8 cellular contexts compared by ENCODE assay signal in the genomic region with DNA sequence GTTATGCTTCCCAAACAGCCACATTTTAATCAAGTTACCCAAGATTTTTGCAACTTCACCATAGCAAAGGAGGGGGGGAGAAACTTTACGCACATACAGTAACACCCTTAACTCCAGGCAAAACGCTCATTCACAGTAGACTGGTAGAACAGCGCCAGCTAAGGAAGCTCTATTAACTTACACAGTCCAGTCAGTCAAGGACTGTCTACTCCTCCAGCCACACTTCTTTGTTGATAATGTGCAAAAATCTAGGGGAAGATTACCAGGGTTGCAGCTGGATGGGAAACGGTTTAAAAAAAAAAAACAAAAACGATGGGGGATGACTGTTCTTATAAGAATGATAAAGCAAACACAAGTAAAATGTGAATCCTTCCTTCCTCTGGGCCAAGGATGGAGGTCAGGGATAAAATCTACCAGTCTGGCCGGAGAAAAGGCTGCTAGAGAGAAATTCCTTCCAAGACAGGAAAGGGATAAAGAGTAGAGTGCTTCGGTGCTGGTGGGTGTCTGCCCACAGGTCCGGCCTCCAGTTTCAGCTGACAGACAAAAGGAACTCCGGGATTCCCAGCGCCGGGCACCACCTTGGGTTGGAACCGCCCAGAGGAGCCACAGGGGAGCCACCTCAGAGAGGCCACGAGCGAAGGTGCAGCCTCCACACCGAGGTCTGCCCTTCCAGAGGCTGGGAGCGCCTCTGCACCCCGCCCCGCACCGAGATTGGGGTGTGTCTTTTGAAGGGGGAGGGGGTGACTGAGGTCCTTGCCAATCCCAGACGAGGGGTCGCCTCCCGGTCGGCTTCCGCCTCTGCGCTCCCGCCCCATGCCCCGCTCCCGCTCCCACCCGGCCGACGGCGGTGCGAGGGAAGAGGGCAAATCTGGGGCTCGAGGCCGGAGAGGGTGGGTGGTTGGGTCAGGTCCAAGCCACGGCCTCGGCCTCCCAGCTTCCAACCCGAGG. TPM values are rescaled to one million over a fixed set of nuclear protein-coding genes. Genes with fewer than 3 reads are reported as not detected.
DNase-seq lines count a peak whose midpoint lies in the region; ATAC-seq, FAIRE-seq and TF ChIP-seq lines count a peak whose summit lies in the region.

No MANE protein-coding gene starts in this region.

- FAIRE-seq in GM12892 (lab: Jason Lieb, UNC): peak; percentile 40

- H3K4me3 ChIP-seq in mesendoderm (ENCODE audit: low read length) (peak overlapping the region; percentile 68), thoracic aorta (peak overlapping the region; percentile 85)

- H3K4me2 ChIP-seq in mesendoderm (ENCODE audit: low read length): peak overlapping the region; percentile 71

- no peaks in the 10 kb centered on the region for H3K36me3 ChIP-seq in mesendoderm (ENCODE audit: control insufficient read depth, insufficient read depth, low read length)
- H3K36me3 ChIP-seq in thoracic aorta: no peaks in the 10 kb centered on the region

- ATAC-seq in HG02759 (IDR thresholded peaks at IDR 0.05; ENCODE audit: unreplicated experiment) (peak; percentile 30), thoracic aorta (ENCODE audit: insufficient number of reproducible peaks, low FRiP score, low read depth) (no peak)

- no peaks in the 10 kb centered on the region for H3K79me1 ChIP-seq in mesendoderm (ENCODE audit: low read length)

- no peak overlapping the region for H2AK5ac ChIP-seq in mesendoderm (ENCODE audit: low read length)

- peak overlapping the region; percentile 94 for H3K18ac ChIP-seq in mesendoderm (ENCODE audit: low read length)

- no peaks in the 10 kb centered on the region for H3K9me3 ChIP-seq in thoracic aorta

- H3K9ac ChIP-seq in mesendoderm (ENCODE audit: low read length): peak overlapping the region; percentile 93

- H3K23ac ChIP-seq in mesendoderm (ENCODE audit: low read length): no peak overlapping the region

- H3K56ac ChIP-seq in mesendoderm (ENCODE audit: low read length): peak overlapping the region; percentile 92

- TF ChIP-seq POLR2A in GM12892 (IDR thresholded peaks at IDR 0.05; ENCODE audit: low read depth, low read length): no peak

- peak overlapping the region; percentile 66 for H2BK5ac ChIP-seq in mesendoderm (ENCODE audit: low read length)

- H2BK15ac ChIP-seq in mesendoderm (replicated peaks; ENCODE audit: low read depth): no peak overlapping the region

- H3K27me3 ChIP-seq in mesendoderm (ENCODE audit: insufficient read depth, low read length, poor library complexity): no peaks in the 10 kb centered on the region
- no peaks in the 10 kb centered on the region for H3K27me3 ChIP-seq in thoracic aorta (replicated peaks; ENCODE audit: insufficient read depth)

- peak overlapping the region; percentile 46 for H3K4ac ChIP-seq in mesendoderm (ENCODE audit: low read depth, low read length)

- peaks cover 33% of the 10 kb centered on the region for H3K79me2 ChIP-seq in mesendoderm (ENCODE audit: control insufficient read depth, insufficient read depth, low read length)

- no peak overlapping the region for H4K8ac ChIP-seq in mesendoderm (ENCODE audit: low read depth, low read length)

- H3K27ac ChIP-seq in mesendoderm (ENCODE audit: low read depth, low read length) (peak overlapping the region; percentile 99), thoracic aorta (peak overlapping the region; percentile 96 to 97)

- H3K4me1 ChIP-seq in mesendoderm (ENCODE audit: control insufficient read depth, low read depth, low read length) (peaks cover 4% of the 10 kb centered on the region), thoracic aorta (ENCODE audit: control insufficient read depth in 1 of 2, low read depth in 2 of 2) (peaks cover 24 to 33% of the 10 kb centered on the region in 2 donors)

- DNase-seq in AG20443 (ENCODE audit: low spot score) (peak; percentile 59), GM12892 (ENCODE audit: insufficient read length) (peak; percentile 1), NCI-H1092 (lab: John Stamatoyannopoulos, UW) (peak; percentile 53), T-helper 1 cell (peak in 3 of 5 donors; percentile 0 to 16 (median 1)), epidermal melanocyte (ENCODE audit: insufficient read length, low spot score) (peak; percentile 27), mesendoderm (peak; percentile 84), thoracic aorta (ENCODE audit: low spot score) (no peak)

- H2BK120ac ChIP-seq in mesendoderm (ENCODE audit: low read depth, low read length): no peak overlapping the region

- H4K5ac ChIP-seq in mesendoderm (ENCODE audit: low read length): no peak overlapping the region

- WGBS in mesendoderm (ENCODE audit: extremely low coverage, insufficient coverage, low lambda C conversion rate): no CpG with 5 or more reads among the region's 38 CpGs

- no peak for TF ChIP-seq CTCF in thoracic aorta (IDR thresholded peaks at IDR 0.05)

RNA-seq across cellular contexts. Expression of a gene that starts 0.8 kb away (rescaled TPM):
- 0.76 TPM for polyA plus RNA-seq in GM12892 (2012; ENCODE audit: missing spikeins)
- 7.2 TPM for polyA plus RNA-seq in mesendoderm (2013, experiment 1 of 2)
- 7.2 TPM for polyA plus RNA-seq in mesendoderm (2013, experiment 2 of 2)
- 10 to 100 TPM; 21.1 to 23.9 TPM for total RNA-seq in thoracic aorta
